23 cellular contexts compared by ENCODE assay signal in genomic region chr1:55951291-55951690, GRCh38.
DNase-seq lines count a peak whose midpoint lies in the region; ATAC-seq, FAIRE-seq and TF ChIP-seq lines count a peak whose summit lies in the region.
"Had no signal": no experiment of that assay in that cellular context is flagged by ENCODE, and none has a peak within 500 bp of the region (broad histone marks: within the 10 kb centered on the region; RNA-seq: fewer than 3 reads in every experiment).

No MANE protein-coding gene starts in this region.

- no peak overlapping the region for H2AFZ ChIP-seq in astrocyte (ENCODE audit: low read depth, low read length)

- CTCF ChIA-PET in A673 (lab: Charles Lee): no interaction called here

- H3K27me3 Mint-ChIP-seq in astrocyte (ENCODE audit: low read depth, unreplicated experiment) (peaks cover 30% of the 10 kb centered on the region), osteocyte (ENCODE audit: unreplicated experiment) (no peaks in the 10 kb centered on the region)
- peaks cover 3% of the 10 kb centered on the region for H3K27me3 Mint-ChIP-seq in activated naive CD8-positive, alpha-beta T cell treated with anti-CD3 and anti-CD28 coated beads for 36 hours

- H4K20me1 ChIP-seq in astrocyte (ENCODE audit: insufficient read depth, low read length): no peaks in the 10 kb centered on the region

- ATAC-seq in GM21526 (IDR thresholded peaks at IDR 0.05; ENCODE audit: low FRiP score, unreplicated experiment): no peak
- ATAC-seq: PC-3, Right ventricle myocardium inferior had no signal

- H3K27ac ChIP-seq in astrocyte (ENCODE audit: low read depth, low read length): no peak overlapping the region
- no peak overlapping the region for H3K27ac ChIP-seq in A673 (ENCODE audit: low read depth, low read length, poor library complexity, severe bottlenecking)
- H3K27ac ChIP-seq: SJCRH30 had no signal

- peaks cover 7% of the 10 kb centered on the region for H3K4me1 Mint-ChIP-seq in astrocyte (ENCODE audit: low read depth, unreplicated experiment)
- H3K4me1 Mint-ChIP-seq in osteocyte (ENCODE audit: unreplicated experiment): peaks cover 26% of the 10 kb centered on the region
- H3K4me1 Mint-ChIP-seq in activated naive CD8-positive, alpha-beta T cell treated with anti-CD3 and anti-CD28 coated beads for 36 hours: no peaks in the 10 kb centered on the region
- H3K4me1 Mint-ChIP-seq: CD14-positive monocyte; CD8-positive, alpha-beta memory T cell had no signal

- TF ChIP-seq CTCF in astrocyte (IDR thresholded peaks at IDR 0.05; ENCODE audit: insufficient read depth, low read depth, low read length) (no peak), osteocyte (IDR thresholded peaks at IDR 0.05) (no peak), A673 (conservative IDR thresholded peaks at IDR 0.05; ENCODE audit: low read depth, low read length) (no peak)

- no peak overlapping the region for H3K4me3 Mint-ChIP-seq in astrocyte (ENCODE audit: unreplicated experiment)
- H3K4me3 Mint-ChIP-seq in osteocyte (ENCODE audit: unreplicated experiment): no peak overlapping the region
- no peak overlapping the region for H3K4me3 Mint-ChIP-seq in activated naive CD8-positive, alpha-beta T cell treated with anti-CD3 and anti-CD28 coated beads for 36 hours
- H3K4me3 Mint-ChIP-seq: CD14-positive monocyte; CD8-positive, alpha-beta memory T cell had no signal

- intact Hi-C loops in A673 (cut with micrococcal nuclease; ENCODE audit: unreplicated experiment): no loop called here

- no peak overlapping the region for H3K27ac Mint-ChIP-seq in astrocyte (ENCODE audit: unreplicated experiment)
- H3K27ac Mint-ChIP-seq in osteocyte (ENCODE audit: unreplicated experiment): peak overlapping the region; percentile 55
- no peak overlapping the region for H3K27ac Mint-ChIP-seq in activated naive CD8-positive, alpha-beta T cell treated with anti-CD3 and anti-CD28 coated beads for 36 hours
- H3K27ac Mint-ChIP-seq: CD14-positive monocyte; CD8-positive, alpha-beta memory T cell had no signal

- H3K9me3 Mint-ChIP-seq in astrocyte (ENCODE audit: unreplicated experiment) (no peaks in the 10 kb centered on the region), osteocyte (ENCODE audit: unreplicated experiment) (no peaks in the 10 kb centered on the region)
- H3K9me3 Mint-ChIP-seq in activated naive CD8-positive, alpha-beta T cell treated with anti-CD3 and anti-CD28 coated beads for 36 hours: peaks cover 1% of the 10 kb centered on the region

- H3K4me2 ChIP-seq in astrocyte (ENCODE audit: low read length): no peak overlapping the region

- no peak overlapping the region for H3K9ac ChIP-seq in astrocyte (ENCODE audit: low read length)

- H3K79me2 ChIP-seq in astrocyte (ENCODE audit: insufficient read depth, low read length): no peaks in the 10 kb centered on the region

- H3K27me3 ChIP-seq in astrocyte (ENCODE audit: insufficient read depth, low read length) (no peaks in the 10 kb centered on the region), A673 (replicated peaks; ENCODE audit: insufficient read depth, low read depth, low read length, poor library complexity) (no peaks in the 10 kb centered on the region)
- H3K27me3 ChIP-seq: BE2C, MG63 had no signal

- no peaks in the 10 kb centered on the region for H3K9me3 ChIP-seq in astrocyte (ENCODE audit: insufficient read depth, low read depth, low read length)
- no peaks in the 10 kb centered on the region for H3K9me3 ChIP-seq in A673 (ENCODE audit: low read depth, low read length, poor library complexity, severe bottlenecking)
- H3K9me3 ChIP-seq: BE2C, MG63, SJCRH30 had no signal

- H3K36me3 Mint-ChIP-seq in astrocyte (ENCODE audit: low read depth, unreplicated experiment): no peaks in the 10 kb centered on the region
- no peaks in the 10 kb centered on the region for H3K36me3 Mint-ChIP-seq in osteocyte (ENCODE audit: unreplicated experiment)
- no peaks in the 10 kb centered on the region for H3K36me3 Mint-ChIP-seq in activated naive CD8-positive, alpha-beta T cell treated with anti-CD3 and anti-CD28 coated beads for 36 hours
- H3K36me3 Mint-ChIP-seq: CD14-positive monocyte; CD8-positive, alpha-beta memory T cell had no signal

- no TSS peak for BruUV-seq in A673 (replicated peaks; lab: Mats Ljungman, UMichigan)

- peak; percentile 12 for DNase-seq in astrocyte (ENCODE audit: low read depth)
- DNase-seq in fibroblast of peridontal ligament (ENCODE audit: extremely low read depth): peak; percentile 86
- DNase-seq in osteocyte (ENCODE audit: extremely low spot score, unreplicated experiment): no peak
- no peak for DNase-seq in A673 (ENCODE audit: low spot score)
- no peak for DNase-seq in NCI-H1436 treated with DMSO at 0.1 percent for 48 hours (lab: John Stamatoyannopoulos, UW)
- DNase-seq in activated naive CD8-positive, alpha-beta T cell treated with anti-CD3 and anti-CD28 coated beads for 36 hours: no peak
- DNase-seq: BE2C; Calu3; CD8-positive, alpha-beta memory T cell; H7; KBM-7; MG63; NCI-H1105 treated with DMSO at 0.1 percent for 48 hours; NCI-H446 treated with DMSO at 0.1 percent for 48 hours; NCI-H526; NCI-H82; NK-92 treated with Interleukin-12 subunit alpha and Interleukin-12 subunit beta, amount 100 ng/mL, for 24 hours; PC-3; SJCRH30 had no signal

- no peak overlapping the region for H3K4me3 ChIP-seq in astrocyte (ENCODE audit: insufficient read depth, low read depth, low read length)
- H3K4me3 ChIP-seq in A673 (ENCODE audit: low read depth, low read length, poor library complexity, severe bottlenecking): no peak overlapping the region
- H3K4me3 ChIP-seq: MG63, SJCRH30 had no signal

- FAIRE-seq in astrocyte (lab: Jason Lieb, UNC): no peak
- FAIRE-seq: GM12892 had no signal

- POLR2A ChIA-PET in A673 (lab: Charles Lee; ENCODE audit: low non-redundant PET): no interaction called here

- H3K36me3 ChIP-seq in astrocyte (ENCODE audit: insufficient read depth, low read length) (no peaks in the 10 kb centered on the region), A673 (ENCODE audit: insufficient read depth, low read length, poor library complexity, severe bottlenecking) (no peaks in the 10 kb centered on the region)
- H3K36me3 ChIP-seq: BE2C, MG63, SJCRH30 had no signal

- H3K4me1 ChIP-seq in astrocyte (ENCODE audit: insufficient read depth, low read length) (no peaks in the 10 kb centered on the region), A673 (ENCODE audit: insufficient read depth, low read length, poor library complexity, severe bottlenecking) (no peaks in the 10 kb centered on the region)
- H3K4me1 ChIP-seq: BE2C, SJCRH30 had no signal

Comparison
In these comparisons a context has a peak if more than half of its experiments do, and no peak if none do; other contexts are left out.
1. DNase-seq: peak in astrocyte (single experiment) and fibroblast of peridontal ligament (single experiment); none in osteocyte (single experiment), A673 (single experiment), NCI-H1436 treated with DMSO at 0.1 percent for 48 hours (single experiment) and activated naive CD8-positive, alpha-beta T cell treated with anti-CD3 and anti-CD28 coated beads for 36 hours (single experiment).